8 cellular contexts compared by ENCODE assay signal in the genomic region with DNA sequence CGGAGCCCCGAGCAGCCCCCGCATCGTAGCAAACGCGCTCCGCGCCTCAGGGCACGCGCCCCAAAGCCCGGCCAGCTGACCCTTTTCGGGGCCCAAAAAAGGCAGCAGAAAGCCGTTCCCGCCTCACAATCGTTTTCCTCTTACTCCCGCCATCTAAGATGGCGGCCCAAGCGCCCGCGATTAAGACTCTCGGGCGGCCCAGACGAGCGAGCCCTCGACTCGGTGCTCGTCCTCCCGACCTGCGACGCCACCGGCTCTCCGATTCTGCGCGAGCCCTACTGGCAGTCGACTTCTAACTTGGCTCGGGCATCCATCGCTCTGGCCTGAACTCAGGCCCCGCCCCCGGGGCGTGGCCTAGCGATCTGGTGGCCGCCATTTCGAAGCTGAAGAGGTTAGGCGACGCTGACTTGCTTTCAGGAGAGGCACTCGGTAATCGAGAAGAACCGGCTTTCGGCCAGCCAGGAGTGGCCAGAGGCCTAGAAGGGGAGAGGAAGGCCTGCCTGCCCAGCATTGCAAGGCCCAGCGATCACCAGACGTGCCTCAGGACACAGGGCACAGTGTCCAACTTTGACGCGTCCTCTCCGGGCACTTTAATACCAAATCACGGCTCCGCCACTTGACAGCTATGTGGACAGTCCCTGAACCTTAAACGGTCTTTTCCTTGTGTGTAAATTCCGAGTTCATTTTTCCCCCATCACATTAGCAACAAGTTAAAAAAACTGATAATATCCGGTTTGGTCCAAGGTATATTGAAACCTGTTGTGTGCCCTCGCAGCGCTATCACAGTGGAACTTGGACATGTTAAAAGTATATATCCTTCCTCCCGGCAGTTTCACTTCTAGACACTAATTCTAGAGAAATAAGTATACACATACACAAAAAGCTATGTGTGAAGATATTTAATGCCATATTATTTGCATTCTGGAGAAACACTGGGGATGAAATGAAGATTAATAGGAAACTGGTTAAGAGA. TPM values are rescaled to one million over a fixed set of nuclear protein-coding genes. Genes with fewer than 3 reads are reported as not detected.
DNase-seq lines count a peak whose midpoint lies in the region; ATAC-seq and TF ChIP-seq lines count a peak whose summit lies in the region.

A gene (minus strand): TSS at position 182 of the 973 bp plus-strand sequence. CDS start 45,396 bp downstream, outside the sequence.

- no peaks in the 10 kb centered on the region for H3K36me3 ChIP-seq in fibroblast of lung (ENCODE audit: control insufficient read depth, insufficient read depth, low read length)

- ATAC-seq in activated T-helper 17 cell treated with anti-CD3 and anti-CD28 coated beads, Interleukin-2, amount 50 U/mL, for 72 hours (replicated peaks): peak; percentile 93
- peak; percentile 87 to 90 for ATAC-seq in naive thymus-derived CD8-positive, alpha-beta T cell

- no peaks in the 10 kb centered on the region for H3K27me3 Mint-ChIP-seq in activated T-helper 17 cell treated with anti-CD3 and anti-CD28 coated beads, Interleukin-2, amount 50 U/mL, for 72 hours
- no peaks in the 10 kb centered on the region for H3K27me3 Mint-ChIP-seq in naive thymus-derived CD8-positive, alpha-beta T cell

- H3K9me3 Mint-ChIP-seq in activated T-helper 17 cell treated with anti-CD3 and anti-CD28 coated beads, Interleukin-2, amount 50 U/mL, for 72 hours: no peaks in the 10 kb centered on the region
- H3K9me3 Mint-ChIP-seq in naive thymus-derived CD8-positive, alpha-beta T cell: peaks cover 0 to 4% (median 0%) of the 10 kb centered on the region in 9 donors

- H3K4me3 ChIP-seq in LNCaP clone FGC (ENCODE audit: low read depth, low read length) (peak within 1 kb of the TSS; percentile 67), fibroblast of lung (replicated peaks in 1 of 4; ENCODE audit: control extremely low read depth in 1 of 4, insufficient read depth in 1 of 4, low read depth in 3 of 4, low read length in 4 of 4) (peak within 1 kb of the TSS; percentile 69 to 97 (median 87))

- H3K27ac ChIP-seq in RWPE1: peak within 1 kb of the TSS; percentile 95
- peak within 1 kb of the TSS; percentile 98 for H3K27ac ChIP-seq in fibroblast of lung (ENCODE audit: insufficient read depth, low read length)

- CTCF ChIA-PET in RWPE1 (lab: Yijun Ruan, JAX): no interaction called here

- POLR2A ChIA-PET in RWPE1 (lab: Yijun Ruan, JAX; ENCODE audit: low non-redundant PET): no interaction called here
- POLR2A ChIA-PET in naive thymus-derived CD8-positive, alpha-beta T cell (lab: Charles Lee): interaction anchor here (0.6 to 1.9 kb wide), 20 partner anchors 10 to 1987 kb away, joined by 3 to 16 read pairs (median 4); a partner anchor contains a TSS

- H2AFZ ChIP-seq in fibroblast of lung (ENCODE audit: low read length): peak within 1 kb of the TSS; percentile 88

- TF ChIP-seq CTCF in LNCaP clone FGC (IDR thresholded peaks at IDR 0.05; ENCODE audit: control insufficient read depth, extremely low read depth, insufficient read depth) (no peak), RWPE1 (conservative IDR thresholded peaks at IDR 0.05; ENCODE audit: low read depth) (no peak), fibroblast of lung (conservative IDR thresholded peaks at IDR 0.05 in 1 of 2, IDR thresholded peaks at IDR 0.05 in 1 of 2; ENCODE audit: low read depth in 1 of 2, low read length in 2 of 2) (no peak)

- H3K4me2 ChIP-seq in fibroblast of lung (ENCODE audit: extremely low read depth, insufficient read depth, low read length): peak within 1 kb of the TSS; percentile 85

- peaks cover 10% of the 10 kb centered on the region for H3K4me1 ChIP-seq in fibroblast of lung (ENCODE audit: control insufficient read depth, extremely low read depth, insufficient read depth, low read length)

- DNase-seq in Daoy (ENCODE audit: low read depth) (peak; percentile 97), GOT3 (lab: John Stamatoyannopoulos, UW) (peak; percentile 96), LNCaP clone FGC (ENCODE audit: low read depth) (peak; percentile 98), RWPE1 (ENCODE audit: low spot score) (peak; percentile 87), fibroblast of lung (ENCODE audit: low read depth in 2 of 2) (peak; percentile 99)
- peak; percentile 95 to 99 (median 97) for DNase-seq in naive thymus-derived CD8-positive, alpha-beta T cell
- peak; percentile 94 to 98 (median 96) for DNase-seq in stimulated activated naive CD4-positive, alpha-beta T cell (lab: John Stamatoyannopoulos, UW)

- peak within 1 kb of the TSS; percentile 94 for H3K4me3 Mint-ChIP-seq in activated T-helper 17 cell treated with anti-CD3 and anti-CD28 coated beads, Interleukin-2, amount 50 U/mL, for 72 hours
- H3K4me3 Mint-ChIP-seq in naive thymus-derived CD8-positive, alpha-beta T cell: peak within 1 kb of the TSS; percentile 81 to 100 (median 98)

- no peaks in the 10 kb centered on the region for H3K9me3 ChIP-seq in fibroblast of lung (ENCODE audit: control insufficient read depth, insufficient read depth, low read depth, low read length)

- H3K36me3 Mint-ChIP-seq in activated T-helper 17 cell treated with anti-CD3 and anti-CD28 coated beads, Interleukin-2, amount 50 U/mL, for 72 hours (ENCODE audit: low read depth): peaks cover 23% of the 10 kb centered on the region
- H3K36me3 Mint-ChIP-seq in naive thymus-derived CD8-positive, alpha-beta T cell: peaks cover 0 to 3% (median 0%) of the 10 kb centered on the region in 3 donors

- no peaks in the 10 kb centered on the region for H3K27me3 ChIP-seq in fibroblast of lung (ENCODE audit: control insufficient read depth, insufficient read depth, low read length)

- peaks cover 46% of the 10 kb centered on the region for H3K79me2 ChIP-seq in fibroblast of lung (ENCODE audit: control insufficient read depth, insufficient read depth, low read length)

- peaks cover 18% of the 10 kb centered on the region for H3K4me1 Mint-ChIP-seq in activated T-helper 17 cell treated with anti-CD3 and anti-CD28 coated beads, Interleukin-2, amount 50 U/mL, for 72 hours
- H3K4me1 Mint-ChIP-seq in naive thymus-derived CD8-positive, alpha-beta T cell: peaks cover 24 to 40% (median 34%) of the 10 kb centered on the region in 4 donors

- H3K9ac ChIP-seq in fibroblast of lung (ENCODE audit: insufficient read depth, low read length): peak within 1 kb of the TSS; percentile 98

- peak within 1 kb of the TSS; percentile 96 for H3K27ac Mint-ChIP-seq in activated T-helper 17 cell treated with anti-CD3 and anti-CD28 coated beads, Interleukin-2, amount 50 U/mL, for 72 hours
- H3K27ac Mint-ChIP-seq in naive thymus-derived CD8-positive, alpha-beta T cell: peak within 1 kb of the TSS; percentile 98 to 100 (median 99)

- H4K20me1 ChIP-seq in fibroblast of lung (ENCODE audit: control insufficient read depth, extremely low read depth, insufficient read depth, low read length): no peaks in the 10 kb centered on the region

RNA-seq across cellular contexts. Expression of the gene that starts here (rescaled TPM):
- 56.3 and 59.0 TPM in 2 replicates for total RNA-seq in Daoy (2014; rRNA removed; shearing (Covaris generic))
- 10 to 100 TPM; 91.5 to 97.3 TPM for total RNA-seq in activated T-helper 17 cell treated with anti-CD3 and anti-CD28 coated beads, Interleukin-2, amount 50 U/mL, for 72 hours
- 135 and 258 TPM in 2 replicates for total RNA-seq in fibroblast of lung
- polyA plus RNA-seq in fibroblast of lung: 133 and 134 TPM in 2 replicates
- 76.2 and 79.1 TPM in 2 replicates for polyA plus RNA-seq in fibroblast of lung (2012)
- 149 and 212 TPM in 2 replicates for polyA minus RNA-seq in fibroblast of lung (ENCODE audit: low replicate concordance)
- total RNA-seq in naive thymus-derived CD8-positive, alpha-beta T cell: 100 to 1,000 TPM; 137 to 142 TPM
- polyA plus RNA-seq in naive thymus-derived CD8-positive, alpha-beta T cell: 10 to 100 TPM; 49.4 to 75.1 (median 54.2) TPM

Comparison
In these comparisons a context has a peak if more than half of its experiments do, and no peak if none do; other contexts are left out.
1. Peak in every context shown above with its lines: DNase-seq, ATAC-seq, H3K4me3 ChIP-seq and H3K27ac ChIP-seq.